In genomic region chr11:78262710-78263109, GRCh38 we compare ENCODE assay signal across 19 cellular contexts.
DNase-seq lines count a peak whose midpoint lies in the region; ATAC-seq and TF ChIP-seq lines count a peak whose summit lies in the region.
"Had no signal": no experiment of that assay in that cellular context is flagged by ENCODE, and none has a peak within 500 bp of the region (broad histone marks: within the 10 kb centered on the region; RNA-seq: fewer than 3 reads in every experiment).

No MANE protein-coding gene starts in this region.

- DNase-seq in left ventricle myocardium inferior (no peak), heart left ventricle (no peak), choroid plexus epithelial cell (ENCODE audit: low read depth) (peak; percentile 24), nephron progenitor cell (no peak), COLO668 (lab: John Stamatoyannopoulos, UW; ENCODE audit: unreplicated experiment) (no peak), RPMI8226 (no peak)
- no peak for DNase-seq in activated CD4-positive, CD25-positive, alpha-beta regulatory T cell (lab: John Stamatoyannopoulos, UW)
- DNase-seq: 8988T, DMS79 treated with DMSO at 0.1 percent for 48 hours, H7, HFFc6, NCI-H1105, NCI-H2081 treated with DMSO at 0.1 percent for 48 hours, NCI-H446 treated with DMSO at 0.1 percent for 48 hours, OCI-M1, SHP77 treated with DMSO at 0.1 percent for 48 hours had no signal

- H3K4me3 ChIP-seq in left ventricle myocardium inferior: no peak overlapping the region
- no peak overlapping the region for H3K4me3 ChIP-seq in heart left ventricle
- no peak overlapping the region for H3K4me3 ChIP-seq in choroid plexus epithelial cell (ENCODE audit: low read depth, low read length)

- H3K9me3 ChIP-seq in left ventricle myocardium inferior (replicated peaks) (no peaks in the 10 kb centered on the region), heart left ventricle (no peaks in the 10 kb centered on the region)

- H3K27ac ChIP-seq in left ventricle myocardium inferior (replicated peaks) (peak overlapping the region; percentile 17), heart left ventricle (no peak overlapping the region)
- H3K27ac ChIP-seq: HL-60 had no signal

- no peak for ATAC-seq in heart left ventricle
- ATAC-seq in HG02885 (IDR thresholded peaks at IDR 0.05; ENCODE audit: poor library complexity, unreplicated experiment): no peak

- H3K27me3 Mint-ChIP-seq in nephron progenitor cell (ENCODE audit: low read depth, poor library complexity): peaks cover 8% of the 10 kb centered on the region

- H3K4me1 Mint-ChIP-seq in nephron progenitor cell: peaks cover 63% of the 10 kb centered on the region

- intact Hi-C loops in left ventricle myocardium inferior (cut with micrococcal nuclease): no loop called here
- intact Hi-C loops in heart left ventricle (cut with DNase I): no loop called here

- H3K4me1 ChIP-seq in left ventricle myocardium inferior (peaks cover 48% of the 10 kb centered on the region), heart left ventricle (peaks cover 0 to 55% (median 23%) of the 10 kb centered on the region in 12 donors)

- TF ChIP-seq POLR2A in heart left ventricle (IDR thresholded peaks at IDR 0.05): no peak

- H3K27ac Mint-ChIP-seq in nephron progenitor cell: peak overlapping the region; percentile 20
- H3K27ac Mint-ChIP-seq: HFFc6 had no signal

- H3K27me3 ChIP-seq in left ventricle myocardium inferior (ENCODE audit: low read depth) (no peaks in the 10 kb centered on the region), heart left ventricle (no peaks in the 10 kb centered on the region)

- H3K4me3 Mint-ChIP-seq in nephron progenitor cell: no peak overlapping the region
- H3K4me3 Mint-ChIP-seq: CD14-positive monocyte, HFFc6 had no signal

- H3K36me3 ChIP-seq in left ventricle myocardium inferior (no peaks in the 10 kb centered on the region), heart left ventricle (no peaks in the 10 kb centered on the region)

- TF ChIP-seq CTCF in left ventricle myocardium inferior (IDR thresholded peaks at IDR 0.05; ENCODE audit: borderline replicate concordance) (no peak), heart left ventricle (IDR thresholded peaks at IDR 0.05) (no peak), choroid plexus epithelial cell (conservative IDR thresholded peaks at IDR 0.05; ENCODE audit: low read depth, low read length) (no peak), nephron progenitor cell (IDR thresholded peaks at IDR 0.05) (no peak)

- no peaks in the 10 kb centered on the region for H3K36me3 Mint-ChIP-seq in nephron progenitor cell (ENCODE audit: low read depth)

- H3K9me3 Mint-ChIP-seq in nephron progenitor cell: no peaks in the 10 kb centered on the region
- H3K9me3 Mint-ChIP-seq: CD14-positive monocyte, HFFc6 had no signal
